In the genomic region with DNA sequence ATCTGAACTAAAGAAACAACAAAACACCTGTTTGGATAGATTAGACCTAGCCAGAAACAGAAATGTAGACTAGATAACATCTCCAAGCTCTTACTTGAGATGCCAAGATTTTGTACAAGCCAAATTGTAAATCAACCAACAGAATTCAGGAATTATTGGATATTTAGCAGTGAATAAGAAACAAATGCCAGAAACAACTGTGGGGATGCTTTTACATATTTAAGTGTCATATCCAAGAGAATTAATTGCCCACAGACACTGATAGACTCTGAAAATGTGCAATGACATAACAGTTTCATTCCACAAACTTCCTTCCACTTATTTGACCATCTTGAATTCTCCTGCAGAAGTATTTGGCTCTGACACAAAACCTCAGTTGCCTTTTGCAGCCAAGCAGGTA, we compare ENCODE assay signal across 28 cellular contexts.
"Had no signal": no experiment of that assay in that cellular context is flagged by ENCODE, and none has a peak within 500 bp of the region (broad histone marks: within the 10 kb centered on the region; RNA-seq: fewer than 3 reads in every experiment).

No MANE protein-coding gene starts in this region.

- ATAC-seq: effector memory CD8-positive, alpha-beta T cell; heart right ventricle; left cardiac atrium; left lung; naive thymus-derived CD4-positive, alpha-beta T cell; psoas muscle; right cardiac atrium; stimulated activated naive B cell treated with anti-CD40 and anti-IgM and Interleukin-4, amounts not matched to agents 10 μg/mL and 1 μg/mL and 100 μg/mL, for 72 hours had no signal

- H3K27ac Mint-ChIP-seq: effector memory CD8-positive, alpha-beta T cell; naive thymus-derived CD4-positive, alpha-beta T cell; nephron progenitor cell; stimulated activated naive B cell treated with anti-CD40 and anti-IgM and Interleukin-4, amounts not matched to agents 10 μg/mL and 1 μg/mL and 100 μg/mL, for 72 hours; stimulated activated naive CD8-positive, alpha-beta T cell treated with anti-CD3 and anti-CD28 coated beads, Interleukin-15, Interleukin-2, amounts not matched to agents 100 ng/mL and 50 ng/mL, for 24 hours had no signal

- H3K9me3 Mint-ChIP-seq: effector memory CD8-positive, alpha-beta T cell; nephron progenitor cell; stimulated activated naive B cell treated with anti-CD40 and anti-IgM and Interleukin-4, amounts not matched to agents 10 μg/mL and 1 μg/mL and 100 μg/mL, for 72 hours; stimulated activated naive CD8-positive, alpha-beta T cell treated with anti-CD3 and anti-CD28 coated beads, Interleukin-15, Interleukin-2, amounts not matched to agents 100 ng/mL and 50 ng/mL, for 24 hours had no signal

- DNase-seq: cortex of kidney; effector memory CD8-positive, alpha-beta T cell; erythroblast; esophagus squamous epithelium; foreskin melanocyte; glutamatergic neuron; heart right ventricle; hippocampal formation; left cardiac atrium; left lung; mesendoderm; midbrain; naive thymus-derived CD4-positive, alpha-beta T cell; nephron progenitor cell; nucleus accumbens; ovary; posterior cingulate gyrus; psoas muscle; right cardiac atrium; sigmoid colon; stimulated activated CD4-positive, alpha-beta T cell treated with anti-CD3 and anti-CD28 coated beads, Interleukin-4, amount 100 ng/mL, for 4 hours; stimulated activated naive B cell treated with anti-CD40 and anti-IgM and Interleukin-4, amounts not matched to agents 10 μg/mL and 1 μg/mL and 100 μg/mL, for 72 hours; upper lobe of left lung had no signal

- H3K36me3 ChIP-seq: esophagus squamous epithelium, left lung, ovary, sigmoid colon, thoracic aorta, tibial nerve, upper lobe of left lung had no signal

- H3K4me3 ChIP-seq: esophagus squamous epithelium, heart right ventricle, left lung, ovary, psoas muscle, sigmoid colon, thoracic aorta, tibial nerve, upper lobe of left lung had no signal

- H3K36me3 Mint-ChIP-seq: naive thymus-derived CD4-positive, alpha-beta T cell; stimulated activated naive B cell treated with anti-CD40 and anti-IgM and Interleukin-4, amounts not matched to agents 10 μg/mL and 1 μg/mL and 100 μg/mL, for 72 hours had no signal

- H3K4me3 Mint-ChIP-seq: effector memory CD8-positive, alpha-beta T cell; naive thymus-derived CD4-positive, alpha-beta T cell; nephron progenitor cell; stimulated activated naive B cell treated with anti-CD40 and anti-IgM and Interleukin-4, amounts not matched to agents 10 μg/mL and 1 μg/mL and 100 μg/mL, for 72 hours; stimulated activated naive CD8-positive, alpha-beta T cell treated with anti-CD3 and anti-CD28 coated beads, Interleukin-15, Interleukin-2, amounts not matched to agents 100 ng/mL and 50 ng/mL, for 24 hours had no signal

- FAIRE-seq: endometrium, urothelium cell line had no signal

- H3K27me3 ChIP-seq: esophagus squamous epithelium, heart right ventricle, left lung, ovary, sigmoid colon, tibial nerve, upper lobe of left lung had no signal

- H3K27ac ChIP-seq: esophagus squamous epithelium, heart right ventricle, left lung, ovary, psoas muscle, sigmoid colon, thoracic aorta, tibial nerve, upper lobe of left lung had no signal

- H3K27me3 Mint-ChIP-seq: stimulated activated naive CD8-positive, alpha-beta T cell treated with anti-CD3 and anti-CD28 coated beads, Interleukin-15, Interleukin-2, amounts not matched to agents 100 ng/mL and 50 ng/mL, for 24 hours had no signal

- H3K9me3 ChIP-seq: esophagus squamous epithelium, left lung, ovary, psoas muscle, sigmoid colon, thoracic aorta, upper lobe of left lung had no signal

- H3K4me1 Mint-ChIP-seq: naive thymus-derived CD4-positive, alpha-beta T cell; nephron progenitor cell had no signal

- H3K4me1 ChIP-seq: esophagus squamous epithelium, left lung, psoas muscle, tibial nerve, upper lobe of left lung had no signal
